Comparison of ENCODE assay signal across 17 cellular contexts in the genomic region with DNA sequence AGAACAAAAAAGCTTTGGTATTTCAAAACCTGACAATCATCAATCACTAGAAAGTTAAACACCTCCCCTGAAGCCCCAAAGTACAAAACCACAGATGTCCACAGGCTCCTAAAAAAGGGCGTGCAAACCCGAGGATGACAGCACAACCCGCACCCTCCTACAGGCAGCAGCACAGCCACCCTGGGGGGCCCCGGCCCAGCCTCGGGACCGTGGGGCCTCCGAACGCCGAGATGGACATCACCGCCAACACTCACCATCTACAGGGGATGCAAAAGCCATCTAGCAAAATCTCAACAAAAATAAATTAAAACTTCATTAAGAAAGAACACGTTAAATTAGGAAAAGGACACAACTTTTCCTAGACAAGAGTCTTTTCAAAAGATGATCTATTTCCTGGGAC. TPM values are rescaled to one million over a fixed set of nuclear protein-coding genes. Genes with fewer than 3 reads are reported as not detected.
DNase-seq lines count a peak whose midpoint lies in the region; ATAC-seq and TF ChIP-seq lines count a peak whose summit lies in the region.
"Had no signal": no experiment of that assay in that cellular context is flagged by ENCODE, and none has a peak within 500 bp of the region (broad histone marks: within the 10 kb centered on the region; RNA-seq: fewer than 3 reads in every experiment).

No MANE protein-coding gene starts in this region.

- no peaks in the 10 kb centered on the region for H3K27me3 ChIP-seq in gastrocnemius medialis

- no peak for ATAC-seq in stimulated activated naive CD8-positive, alpha-beta T cell treated with anti-CD3 and anti-CD28 coated beads, Interleukin-15, Interleukin-2, amounts not matched to agents 100 U/mL and 50 U/mL, for 24 hours
- no peak for ATAC-seq in gastrocnemius medialis
- ATAC-seq in GM19395 (IDR thresholded peaks at IDR 0.05; ENCODE audit: unreplicated experiment), result no peak
- ATAC-seq in GM18873 (IDR thresholded peaks at IDR 0.05; ENCODE audit: low FRiP score, unreplicated experiment), result no peak

- H3K4me3 Mint-ChIP-seq in stimulated activated naive CD8-positive, alpha-beta T cell treated with anti-CD3 and anti-CD28 coated beads, Interleukin-15, Interleukin-2, amounts not matched to agents 100 ng/mL and 50 ng/mL, for 24 hours, result no peak overlapping the region
- H3K4me3 Mint-ChIP-seq: B cell, HFFc6 had no signal

- H3K27me3 Mint-ChIP-seq in stimulated activated naive CD8-positive, alpha-beta T cell treated with anti-CD3 and anti-CD28 coated beads, Interleukin-15, Interleukin-2, amounts not matched to agents 100 ng/mL and 50 ng/mL, for 24 hours, result no peaks in the 10 kb centered on the region
- H3K27me3 Mint-ChIP-seq: B cell; CD4-positive, alpha-beta memory T cell had no signal

- peak overlapping the region; percentile 55 for H3K27ac Mint-ChIP-seq in stimulated activated naive CD8-positive, alpha-beta T cell treated with anti-CD3 and anti-CD28 coated beads, Interleukin-15, Interleukin-2, amounts not matched to agents 100 ng/mL and 50 ng/mL, for 24 hours

- peak overlapping the region in 1 of 4 donors; percentile 23 for H3K4me3 ChIP-seq in gastrocnemius medialis
- H3K4me3 ChIP-seq: PC-9 had no signal

- H3K4me1 ChIP-seq in gastrocnemius medialis, result peaks cover 58 to 66% of the 10 kb centered on the region in 2 donors

- peak overlapping the region; percentile 78 for H3K27ac ChIP-seq in cingulate gyrus (ENCODE audit: low read depth, low read length)
- peak overlapping the region; percentile 86 to 97 (median 92) for H3K27ac ChIP-seq in gastrocnemius medialis
- H3K27ac ChIP-seq: PC-9 had no signal

- TF ChIP-seq CTCF in gastrocnemius medialis (IDR thresholded peaks at IDR 0.05 in 4 of 5, conservative IDR thresholded peaks at IDR 0.05 in 1 of 5), result no peak

- peaks cover 24% of the 10 kb centered on the region for H3K4me1 Mint-ChIP-seq in stimulated activated naive CD8-positive, alpha-beta T cell treated with anti-CD3 and anti-CD28 coated beads, Interleukin-15, Interleukin-2, amounts not matched to agents 100 ng/mL and 50 ng/mL, for 24 hours (ENCODE audit: low read depth)

- peaks cover 47% of the 10 kb centered on the region for H3K36me3 Mint-ChIP-seq in stimulated activated naive CD8-positive, alpha-beta T cell treated with anti-CD3 and anti-CD28 coated beads, Interleukin-15, Interleukin-2, amounts not matched to agents 100 ng/mL and 50 ng/mL, for 24 hours (ENCODE audit: low read depth)

- no peaks in the 10 kb centered on the region for H3K9me3 Mint-ChIP-seq in stimulated activated naive CD8-positive, alpha-beta T cell treated with anti-CD3 and anti-CD28 coated beads, Interleukin-15, Interleukin-2, amounts not matched to agents 100 ng/mL and 50 ng/mL, for 24 hours
- H3K9me3 Mint-ChIP-seq: CD4-positive, alpha-beta memory T cell; HFFc6 had no signal

- no peak for TF ChIP-seq POLR2A in gastrocnemius medialis (IDR thresholded peaks at IDR 0.05)

- H3K36me3 ChIP-seq in gastrocnemius medialis, result peaks cover 0 to 20% of the 10 kb centered on the region in 2 donors

- intact Hi-C loops in gastrocnemius medialis (cut with DNase I; ENCODE audit: low total_unique reads), result no loop called here

- no peaks in the 10 kb centered on the region for H3K9me3 ChIP-seq in gastrocnemius medialis

- in situ Hi-C loops in gastrocnemius medialis (cut with MboI; ENCODE audit: low sequenced_read_pairs in 4 of 4), result loop anchor here in 1 of 4 donors (10.0 kb wide), 1 partner anchor 55 kb away; no protein-coding TSS in a partner anchor

- no peak for DNase-seq in stimulated activated naive CD8-positive, alpha-beta T cell treated with anti-CD3 and anti-CD28 coated beads, Interleukin-15, Interleukin-2, amounts not matched to agents 100 U/mL and 50 U/mL, for 24 hours
- no peak for DNase-seq in gastrocnemius medialis
- no peak for DNase-seq in DMS53 (lab: John Stamatoyannopoulos, UW)
- DNase-seq: CD4-positive, alpha-beta memory T cell; DND-41; GDM1; HFFc6; KBM-7; NCI-H1092; NCI-H526 treated with DMSO at 0.1 percent for 48 hours; SHP77 had no signal

RNA-seq across cellular contexts. Expression of a gene that starts 6.6 kb away (rescaled TPM):
- 100 to 1,000 TPM in 1 of 4 donors, 10 to 100 TPM in 3; 71.0 to 126 (median 85.1) TPM for total RNA-seq in gastrocnemius medialis

RNA-seq across cellular contexts. Expression of a gene that starts 14.9 kb away (rescaled TPM):
- total RNA-seq in gastrocnemius medialis, result 10 to 100 TPM; 23.9 to 66.5 (median 54.8) TPM
